Comparison of ENCODE assay signal across 13 cellular contexts in the genomic region with DNA sequence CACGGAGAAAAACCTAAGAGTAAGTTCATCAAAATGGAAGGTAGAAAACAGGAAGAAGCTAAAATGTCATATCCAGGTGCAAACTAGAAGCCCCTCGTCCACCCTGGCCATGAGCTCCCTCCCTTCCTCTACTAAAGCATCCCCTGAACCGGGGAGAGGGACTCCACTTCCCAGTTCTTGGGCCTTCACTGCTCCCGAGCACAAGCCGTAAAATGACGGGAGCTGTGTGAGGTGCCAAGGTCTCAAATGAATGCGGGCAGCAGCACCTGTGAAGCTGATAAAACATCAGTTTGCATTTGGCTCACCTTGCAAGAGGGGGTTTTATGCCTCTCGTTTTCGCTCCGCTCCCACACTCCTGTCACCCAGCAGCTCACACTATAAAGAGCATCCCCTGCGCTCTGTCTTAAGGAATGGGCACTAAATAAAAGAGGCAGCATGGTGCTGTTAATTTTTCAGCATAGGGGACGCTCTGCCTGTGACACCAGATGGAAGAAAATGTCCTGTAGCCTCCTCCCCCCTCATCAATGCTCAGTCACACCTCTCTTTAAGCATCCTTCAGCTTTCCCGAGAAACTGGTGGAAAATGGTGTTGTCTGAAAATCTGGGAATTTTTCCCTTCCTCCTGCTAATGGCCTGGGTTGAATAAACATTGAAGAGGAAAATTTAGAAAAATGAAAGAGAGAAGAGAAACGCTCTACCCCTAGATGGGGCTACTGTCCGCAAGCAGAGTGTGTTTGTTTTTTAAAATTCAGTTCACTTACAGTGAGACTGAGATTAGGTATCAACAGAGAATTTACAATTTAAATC.
DNase-seq lines count a peak whose midpoint lies in the region; ATAC-seq, FAIRE-seq and TF ChIP-seq lines count a peak whose summit lies in the region.
"Had no signal": no experiment of that assay in that cellular context is flagged by ENCODE, and none has a peak within 500 bp of the region (broad histone marks: within the 10 kb centered on the region; RNA-seq: fewer than 3 reads in every experiment).

No MANE protein-coding gene starts in this region.

- H3K27me3 ChIP-seq in heart right ventricle: no peaks in the 10 kb centered on the region
- H3K27me3 ChIP-seq: BLaER1, SJSA1, thyroid gland had no signal

- H3K36me3 ChIP-seq in heart right ventricle: no peaks in the 10 kb centered on the region
- no peaks in the 10 kb centered on the region for H3K36me3 ChIP-seq in kidney (ENCODE audit: control insufficient read depth in 1 of 2, insufficient read depth in 2 of 2, low read length in 2 of 2)
- H3K36me3 ChIP-seq: BLaER1, SJSA1, thyroid gland had no signal

- peaks cover 35% of the 10 kb centered on the region for H3K4me1 Mint-ChIP-seq in type B pancreatic cell (ENCODE audit: unreplicated experiment)

- H3K4me3 ChIP-seq in heart right ventricle (no peak overlapping the region), astrocyte of the cerebellum (ENCODE audit: low read depth, low read length) (no peak overlapping the region), kidney (ENCODE audit: low read length in 2 of 2) (no peak overlapping the region)
- H3K4me3 ChIP-seq: BLaER1, SJSA1, thyroid gland had no signal

- no peaks in the 10 kb centered on the region for H3K9me3 Mint-ChIP-seq in type B pancreatic cell

- H3K4me3 Mint-ChIP-seq in type B pancreatic cell: no peak overlapping the region

- WGBS in heart right ventricle, 2 donors: 89 to 91% methylated on average over 15 of the region's 15 CpGs

- TF ChIP-seq CTCF in heart right ventricle (IDR thresholded peaks at IDR 0.05) (peak in 7 of 9 donors; percentile 18 to 51 (median 36)), astrocyte of the cerebellum (IDR thresholded peaks at IDR 0.05; ENCODE audit: low read depth, low read length, missing control alignments) (peak; percentile 65), kidney (IDR thresholded peaks at IDR 0.05; ENCODE audit: borderline replicate concordance, extremely low read depth, insufficient read depth) (peak; percentile 20), type B pancreatic cell (conservative IDR thresholded peaks at IDR 0.05) (peak; percentile 70)

- H3K9me3 ChIP-seq in heart right ventricle (no peaks in the 10 kb centered on the region), kidney (ENCODE audit: control insufficient read depth in 1 of 2, low read length in 2 of 2) (no peaks in the 10 kb centered on the region)
- H3K9me3 ChIP-seq: BLaER1, SJSA1, thyroid gland had no signal

- no peak overlapping the region for H3K9ac ChIP-seq in kidney (ENCODE audit: low read length in 2 of 2)
- H3K9ac ChIP-seq: BLaER1 had no signal

- no peak for DNase-seq in heart right ventricle
- DNase-seq in cardiac septum (ENCODE audit: low spot score): no peak
- DNase-seq in astrocyte of the cerebellum (ENCODE audit: low read depth): peak; percentile 15
- DNase-seq in kidney: no peak
- no peak for DNase-seq in type B pancreatic cell (ENCODE audit: extremely low spot score, unreplicated experiment)
- DNase-seq in AG08395 (ENCODE audit: low spot score): no peak
- DNase-seq in stimulated activated CD4-positive, alpha-beta T cell treated with anti-CD3 and anti-CD28 coated beads, Interleukin-15, amount 100 ng/mL, for 24 hours: no peak
- no peak for DNase-seq in NCI-H1105 treated with DMSO at 0.1 percent for 48 hours (lab: John Stamatoyannopoulos, UW)
- DNase-seq: activated gamma-delta T cell, NCI-H2081, thyroid gland had no signal

- FAIRE-seq in kidney (lab: Jason Lieb, UNC): no peak

- intact Hi-C loops in heart right ventricle (cut with DNase I): no loop called here
- intact Hi-C loops in cardiac septum (cut with DNase I): no loop called here
- intact Hi-C loops in kidney (cut with DNase I): no loop called here

- no peak for ATAC-seq in heart right ventricle

- no peak overlapping the region for H3K27ac Mint-ChIP-seq in type B pancreatic cell

- H3K27ac ChIP-seq in heart right ventricle (no peak overlapping the region), kidney (ENCODE audit: low read depth in 2 of 2, low read length in 2 of 2) (no peak overlapping the region)
- H3K27ac ChIP-seq: BLaER1, SJSA1, thyroid gland had no signal

- no peaks in the 10 kb centered on the region for H3K36me3 Mint-ChIP-seq in type B pancreatic cell

- H3K4me1 ChIP-seq in heart right ventricle (peaks cover 0 to 5% (median 0%) of the 10 kb centered on the region in 9 donors), kidney (ENCODE audit: control insufficient read depth in 1 of 2, insufficient read depth in 1 of 2, low read depth in 1 of 2, low read length in 2 of 2) (no peaks in the 10 kb centered on the region)
- H3K4me1 ChIP-seq: thyroid gland had no signal

- H3K27me3 Mint-ChIP-seq in type B pancreatic cell: peaks cover 9% of the 10 kb centered on the region

- in situ Hi-C loops in astrocyte of the cerebellum (cut with HindIII; ENCODE audit: low sequenced_read_pairs): no loop called here

Comparison
In these comparisons a context has a peak if more than half of its experiments do, and no peak if none do; other contexts are left out.
1. CTCF ChIP-seq: peak in every context shown above with its lines; median percentile 70 in type B pancreatic cell; 65 in astrocyte of the cerebellum; 36 in heart right ventricle; 20 in kidney.